7 cellular contexts compared by ENCODE assay signal in the genomic region with DNA sequence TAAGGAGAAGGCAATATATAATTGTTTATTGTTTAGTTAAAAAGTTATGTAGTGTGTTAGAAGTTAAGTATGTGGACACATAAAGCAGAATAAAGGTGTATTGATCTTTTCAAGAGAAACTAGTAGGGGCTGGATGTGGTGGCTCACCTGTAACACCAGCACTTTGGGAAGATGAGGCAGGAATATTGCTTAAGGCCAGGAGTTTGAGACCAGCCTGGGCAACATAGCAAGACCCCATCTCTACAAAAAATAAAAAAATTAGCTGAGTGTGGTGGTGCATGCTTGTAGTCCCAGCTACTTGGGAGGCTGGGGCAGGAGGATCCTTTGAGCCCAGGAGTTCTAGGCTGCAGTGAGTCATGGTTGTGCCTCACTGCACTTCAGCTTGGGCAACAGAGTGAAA.
DNase-seq lines count a peak whose midpoint lies in the region; ATAC-seq, FAIRE-seq and TF ChIP-seq lines count a peak whose summit lies in the region.
"Not testable (repeated sequence)": the region's sequence is repeated elsewhere in the genome, so short reads cannot be mapped to it uniquely, and the experiment has no call there.

No MANE protein-coding gene starts in this region.

- not testable (repeated sequence) for TF ChIP-seq POLR2A in K562 (conservative IDR thresholded peaks at IDR 0.05); HepG2 (IDR thresholded peaks at IDR 0.05; ENCODE audit: insufficient read depth in 1 of 2, low read depth in 2 of 2, low read length in 2 of 2)

- not testable (repeated sequence) for H3K27me3 Mint-ChIP-seq in WTC11 (ENCODE audit: low read depth); endothelial cell (ENCODE audit: unreplicated experiment)

- in situ Hi-C loops in K562 (cut with MboI); HepG2 (cut with HindIII; ENCODE audit: extremely low pct_ligation_motif_present, low pct_unique_long_range_greater_than_20kb): not testable (repeated sequence)

- not testable (repeated sequence) for TF ChIP-seq CTCF in HEK293 (tag by site-specific recombination; IDR thresholded peaks at IDR 0.05); WTC11 (IDR thresholded peaks at IDR 0.05); K562 (IDR thresholded peaks at IDR 0.05 in 2 of 3, conservative IDR thresholded peaks at IDR 0.05 in 1 of 3; ENCODE audit: insufficient read depth in 2 of 3, low read depth in 1 of 3, low read length in 3 of 3); endothelial cell (IDR thresholded peaks at IDR 0.05; ENCODE audit: unreplicated experiment); HepG2 (CRISPR knock-in tag; IDR thresholded peaks at IDR 0.05)

- peaks cover 33% of the 10 kb centered on the region for H3K36me3 Mint-ChIP-seq in WTC11
- peaks cover 15% of the 10 kb centered on the region for H3K36me3 Mint-ChIP-seq in endothelial cell (ENCODE audit: low read depth, unreplicated experiment)

- H3K4me1 Mint-ChIP-seq in WTC11; endothelial cell (ENCODE audit: unreplicated experiment): not testable (repeated sequence)

- not testable (repeated sequence) for H3K4me2 ChIP-seq in K562 (ENCODE audit: insufficient read depth, low read length); HepG2 (ENCODE audit: low read depth, low read length)

- not testable (repeated sequence) for FAIRE-seq in K562 (lab: Jason Lieb, UNC); HepG2 (lab: Jason Lieb, UNC)

- not testable (repeated sequence) for H3K79me2 ChIP-seq in K562 (ENCODE audit: control insufficient read depth, insufficient read depth, low read length); HepG2 (ENCODE audit: insufficient read depth, low read length)

- BruUV-seq in K562 (replicated peaks; lab: Mats Ljungman, UMichigan); HepG2 (replicated peaks; lab: Mats Ljungman, UMichigan): not testable (repeated sequence)

- not testable (repeated sequence) for H3K4me3 Mint-ChIP-seq in WTC11
- peak overlapping the region; percentile 2 for H3K4me3 Mint-ChIP-seq in endothelial cell (ENCODE audit: unreplicated experiment)

- H3K27ac ChIP-seq in HEK293 (ENCODE audit: extremely low read depth, low read depth, low read length); K562 (ENCODE audit: extremely low read depth, low read depth, low read length); HepG2 (ENCODE audit: extremely low read length, insufficient read depth, low read length): not testable (repeated sequence)

- DNase-seq in WTC11 (ENCODE audit: low spot score); K562 (ENCODE audit: extremely low read depth in 1 of 4, low spot score in 3 of 4); endothelial cell (ENCODE audit: low spot score); HepG2 (ENCODE audit: low spot score): not testable (repeated sequence)
- DNase-seq in kidney tubule cell (ENCODE audit: low spot score) (peak; percentile 34), renal cortical epithelial cell (ENCODE audit: low read depth) (peak; percentile 22)

- CTCF ChIA-PET in HEK293 (lab: Yijun Ruan, JAX), result interaction anchor here (0.6 kb wide), 1 partner anchor 34 kb away, joined by 4 read pairs; no protein-coding TSS in a partner anchor
- CTCF ChIA-PET in WTC11 (lab: Charles Lee); K562 (lab: Yijun Ruan, JAX; ENCODE audit: low intra/inter-chr PET ratio); HepG2 (lab: Yijun Ruan, JAX; ENCODE audit: low intra/inter-chr PET ratio, low total read pairs): not testable (repeated sequence)

- not testable (repeated sequence) for H3K27me3 ChIP-seq in K562 (ENCODE audit: control insufficient read depth in 2 of 2, insufficient read depth in 2 of 2, low read length in 2 of 2); HepG2 (ENCODE audit: control insufficient read depth in 1 of 2, insufficient read depth in 2 of 2, low read length in 2 of 2)

- not testable (repeated sequence) for H3K27ac Mint-ChIP-seq in WTC11; endothelial cell (ENCODE audit: unreplicated experiment)

- not testable (repeated sequence) for H3K9me3 ChIP-seq in HEK293 (ENCODE audit: control insufficient read depth, insufficient read depth, low read depth, low read length); K562 (replicated peaks; ENCODE audit: control insufficient read depth, insufficient read depth, low read depth, low read length); HepG2 (ENCODE audit: low read length)

- H3K9me1 ChIP-seq in K562 (ENCODE audit: control insufficient read depth, insufficient read depth, low read length), result not testable (repeated sequence)

- H4K20me1 ChIP-seq in K562 (replicated peaks; ENCODE audit: control insufficient read depth, insufficient read depth, low read length); HepG2 (ENCODE audit: insufficient read depth, low read length): not testable (repeated sequence)

- not testable (repeated sequence) for H3K4me3 ChIP-seq in HEK293 (ENCODE audit: low read depth, low read length); K562; HepG2 (replicated peaks in 1 of 3; ENCODE audit: insufficient read depth in 1 of 3, low read depth in 2 of 3, low read length in 3 of 3)

- TF ChIP-seq RAD21 in K562 (CRISPR knock-in tag; conservative IDR thresholded peaks at IDR 0.05 in 1 of 2, IDR thresholded peaks at IDR 0.05 in 1 of 2); HepG2 (CRISPR knock-in tag; IDR thresholded peaks at IDR 0.05): not testable (repeated sequence)

- H3K4me1 ChIP-seq in HEK293 (ENCODE audit: control insufficient read depth, insufficient read depth, low read length); K562 (replicated peaks in 1 of 2; ENCODE audit: control insufficient read depth in 2 of 2, insufficient read depth in 2 of 2, low read length in 2 of 2); HepG2 (ENCODE audit: insufficient read depth, low read length): not testable (repeated sequence)

- not testable (repeated sequence) for H3K9me3 Mint-ChIP-seq in WTC11; endothelial cell (ENCODE audit: unreplicated experiment)

- not testable (repeated sequence) for H3K9ac ChIP-seq in K562 (ENCODE audit: insufficient read depth in 1 of 2, low read depth in 2 of 2, low read length in 2 of 2); HepG2 (ENCODE audit: insufficient read depth, low read depth, low read length)

- H3K36me3 ChIP-seq in HEK293 (ENCODE audit: control insufficient read depth in 2 of 2, insufficient read depth in 1 of 2, low read length in 2 of 2) (peaks cover 25 to 28% of the 10 kb centered on the region in 2 experiments), K562 (ENCODE audit: control insufficient read depth, insufficient read depth, low read length) (peaks cover 61% of the 10 kb centered on the region), HepG2 (replicated peaks in 1 of 2; ENCODE audit: control insufficient read depth in 1 of 2, insufficient read depth in 2 of 2, low read length in 2 of 2) (peaks cover 9 to 27% of the 10 kb centered on the region in 2 experiments; a peak in 4 of 5 replicates)

- POLR2A ChIA-PET in HEK293 (lab: Yijun Ruan, JAX); WTC11 (lab: Charles Lee); HepG2 (lab: Yijun Ruan, JAX): not testable (repeated sequence)
- POLR2A ChIA-PET in K562 (lab: Yijun Ruan, JAX), result interaction anchor here (1.1 kb wide), 1 partner anchor 9 kb away, joined by 3 read pairs; no protein-coding TSS in a partner anchor

- TF ChIP-seq EP300 in K562 (IDR thresholded peaks at IDR 0.05; ENCODE audit: low read length); HepG2 (IDR thresholded peaks at IDR 0.05; ENCODE audit: low read depth in 2 of 2, low read length in 2 of 2); HepG2 (CRISPR knock-in tag; IDR thresholded peaks at IDR 0.05; ENCODE audit: borderline replicate concordance): not testable (repeated sequence)

- intact Hi-C loops in K562 (cut with micrococcal nuclease); HepG2 (cut with micrococcal nuclease; ENCODE audit: unreplicated experiment): not testable (repeated sequence)

- H2AFZ ChIP-seq in K562 (ENCODE audit: low read depth, low read length); HepG2 (ENCODE audit: low read length): not testable (repeated sequence)

- not testable (repeated sequence) for ATAC-seq in WTC11, K562, HepG2

TF ChIP-seq in HEK293, 187 proteins besides CTCF, POLR2A, EP300 and RAD21:
- TF ChIP-seq ZNF121 (tag by site-specific recombination; IDR thresholded peaks at IDR 0.05), result peak; percentile 65; the same call in 1 of the 2 replicates

TF ChIP-seq in WTC11, 78 proteins besides CTCF, POLR2A, EP300 and RAD21:
- 0 out of 2 replicates have a peak, but pooled peaks have one; percentile 17 for TF ChIP-seq ZNF121 (CRISPR knock-in tag; IDR thresholded peaks at IDR 0.05)
TF ChIP-seq in WTC11: peak in this region for 1; not testable (repeated sequence) for 77.

TF ChIP-seq in K562, 482 proteins besides CTCF, POLR2A, EP300 and RAD21:
- peak; percentile 90; the same call in 1 of the 2 replicates for TF ChIP-seq ZNF121 (CRISPR knock-in tag; conservative IDR thresholded peaks at IDR 0.05)

TF ChIP-seq in HepG2, 621 proteins besides CTCF, POLR2A, EP300 and RAD21:
- TF ChIP-seq ZNF121 (CRISPR knock-in tag; IDR thresholded peaks at IDR 0.05), result peak; percentile 58; the same call in 1 of the 2 replicates
